In the genomic region with DNA sequence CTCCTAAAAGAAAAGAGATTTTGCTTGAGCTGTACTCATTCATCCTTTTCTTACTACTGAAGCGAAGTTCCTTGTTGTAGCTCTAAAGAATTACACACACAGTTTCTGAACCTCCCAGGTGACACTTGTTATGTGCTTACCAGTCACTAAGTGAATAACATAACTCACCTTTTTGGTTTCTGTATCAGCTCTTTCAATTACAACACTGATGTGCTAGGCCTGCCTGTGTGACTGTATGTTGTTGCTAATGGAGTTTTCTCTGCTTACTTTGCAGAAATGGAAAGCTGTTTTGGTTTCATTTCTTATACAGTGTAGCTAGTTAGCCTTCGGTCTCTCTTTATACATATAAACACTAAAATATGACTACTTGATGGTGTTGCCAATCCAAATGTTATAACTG, we compare ENCODE assay signal across 15 cellular contexts.
A peak's percentile ranks its signal among the peaks of the same experiment; 100 is the strongest.
DNase-seq lines count a peak whose midpoint lies in the region; ATAC-seq and TF ChIP-seq lines count a peak whose summit lies in the region.
"Had no signal": no experiment of that assay in that cellular context is flagged by ENCODE, and none has a peak within 500 bp of the region (broad histone marks: within the 10 kb centered on the region; RNA-seq: fewer than 3 reads in every experiment).

No MANE protein-coding gene starts in this region.

- H3K36me3 ChIP-seq in GM06990 (ENCODE audit: control insufficient read depth, insufficient read depth, low read length): no peaks in the 10 kb centered on the region
- H3K36me3 ChIP-seq: prostate gland had no signal

- H3K27me3 ChIP-seq in GM06990 (replicated peaks; ENCODE audit: control insufficient read depth, insufficient read depth, low read length): no peaks in the 10 kb centered on the region
- H3K27me3 ChIP-seq: body of pancreas had no signal

- H3K27ac Mint-ChIP-seq in progenitor cell of endocrine pancreas: no peak overlapping the region

- peaks cover 5% of the 10 kb centered on the region for H3K9me3 Mint-ChIP-seq in progenitor cell of endocrine pancreas (ENCODE audit: low read depth)

- peaks cover 1% of the 10 kb centered on the region for H3K36me3 Mint-ChIP-seq in progenitor cell of endocrine pancreas (ENCODE audit: insufficient read depth)

- H3K4me3 Mint-ChIP-seq in progenitor cell of endocrine pancreas (ENCODE audit: low read depth): no peak overlapping the region

- DNase-seq in GM06990 (ENCODE audit: extremely low read depth, insufficient read length): peak; percentile 3
- DNase-seq in M059J (ENCODE audit: low read depth): peak; percentile 29
- no peak for DNase-seq in OCI-M2 (lab: John Stamatoyannopoulos, UW; ENCODE audit: unreplicated experiment)
- DNase-seq in progenitor cell of endocrine pancreas (ENCODE audit: low spot score, unreplicated experiment): no peak
- DNase-seq in AG08396 (ENCODE audit: low spot score): no peak
- DNase-seq in D341Med (ENCODE audit: low spot score): no peak
- DNase-seq: activated CD4-positive, alpha-beta T cell treated with anti-CD3 and anti-CD28 coated beads, Interleukin-2, amount 50 U/mL, for 4 hours; activated effector memory CD4-positive, alpha-beta T cell treated with Interleukin-2 at 50 U/mL for 16 hours; body of pancreas; Calu3; effector CD4-positive, alpha-beta T cell; stimulated activated CD4-positive, alpha-beta T cell treated with anti-CD3 and anti-CD28 coated beads, Interleukin-2, amount 100 ng/mL, for 24 hours had no signal

- peak; percentile 81 for ATAC-seq in GM19035 (IDR thresholded peaks at IDR 0.05; ENCODE audit: unreplicated experiment)
- peak; percentile 75 for ATAC-seq in HG02870 (IDR thresholded peaks at IDR 0.05; ENCODE audit: unreplicated experiment)
- ATAC-seq: body of pancreas had no signal

- H3K4me3 ChIP-seq in GM06990 (replicated peaks; ENCODE audit: low read depth, low read length): no peak overlapping the region
- H3K4me3 ChIP-seq: prostate gland had no signal

- peaks cover 26% of the 10 kb centered on the region for H3K4me1 Mint-ChIP-seq in progenitor cell of endocrine pancreas (ENCODE audit: low read depth)

- TF ChIP-seq CTCF in GM06990 (IDR thresholded peaks at IDR 0.05; ENCODE audit: insufficient read depth, low read length, poor library complexity, severe bottlenecking) (no peak), progenitor cell of endocrine pancreas (IDR thresholded peaks at IDR 0.05; ENCODE audit: unreplicated experiment) (no peak)

- no peaks in the 10 kb centered on the region for H3K27me3 Mint-ChIP-seq in progenitor cell of endocrine pancreas

Comparison
In these comparisons a context has a peak if more than half of its experiments do, and no peak if none do; other contexts are left out.
1. DNase-seq: peak in GM06990 (single experiment) and M059J (single experiment); none in OCI-M2 (single experiment), progenitor cell of endocrine pancreas (single experiment), AG08396 (single experiment) and D341Med (single experiment).